14 cellular contexts compared by ENCODE assay signal in the genomic region with DNA sequence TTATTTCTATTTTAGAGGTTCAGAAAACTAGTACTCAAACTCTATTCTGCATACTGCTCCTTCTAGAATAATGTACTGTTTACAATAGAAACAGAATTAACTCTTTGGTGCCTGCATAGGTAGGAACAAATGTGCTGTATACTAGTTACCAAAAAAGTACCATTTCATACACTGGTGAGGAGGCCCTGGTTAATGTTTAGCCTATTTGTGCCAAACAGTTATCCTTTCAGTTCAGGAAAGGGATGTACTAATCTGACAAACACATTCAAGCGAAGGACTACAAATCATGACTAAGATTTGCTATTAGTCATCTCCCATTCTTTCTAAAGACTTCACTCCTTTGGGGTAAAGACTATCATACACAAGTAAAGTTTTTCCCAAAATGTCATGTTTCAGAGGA. TPM values are rescaled to one million over a fixed set of nuclear protein-coding genes. Genes with fewer than 3 reads are reported as not detected.
DNase-seq lines count a peak whose midpoint lies in the region; ATAC-seq and TF ChIP-seq lines count a peak whose summit lies in the region.
"Had no signal": no experiment of that assay in that cellular context is flagged by ENCODE, and none has a peak within 500 bp of the region (broad histone marks: within the 10 kb centered on the region; RNA-seq: fewer than 3 reads in every experiment).

No MANE protein-coding gene starts in this region.

- H2AFZ ChIP-seq in mesenchymal stem cell (ENCODE audit: low read depth, low read length) = no peak overlapping the region

- no peak for TF ChIP-seq EP300 in esophagus muscularis mucosa (IDR thresholded peaks at IDR 0.05)

- H2BK15ac ChIP-seq in mesenchymal stem cell (ENCODE audit: low read depth, poor library complexity, severe bottlenecking) = no peak overlapping the region

- H3K9me3 ChIP-seq in endocrine pancreas (ENCODE audit: control insufficient read depth, low read length) (no peaks in the 10 kb centered on the region), mesenchymal stem cell (ENCODE audit: control insufficient read depth, low read length) (no peaks in the 10 kb centered on the region), esophagus muscularis mucosa (no peaks in the 10 kb centered on the region)
- H3K9me3 ChIP-seq: Peyer's patch, transverse colon had no signal

- in situ Hi-C loops in GM13977 (cut with MboI; ENCODE audit: low pct_unique_long_range_greater_than_20kb, low sequenced_read_pairs, unreplicated experiment) = no loop called here

- no peak overlapping the region for H3K23ac ChIP-seq in mesenchymal stem cell (ENCODE audit: low read length in 2 of 2)

- no peak overlapping the region for H3K14ac ChIP-seq in mesenchymal stem cell (ENCODE audit: low read length in 2 of 2)

- H3K27ac ChIP-seq in mesenchymal stem cell (ENCODE audit: low read length, poor library complexity, severe bottlenecking) (no peak overlapping the region), esophagus muscularis mucosa (replicated peaks in 1 of 4) (no peak overlapping the region)
- H3K27ac ChIP-seq: Peyer's patch, transverse colon had no signal

- H3K4me1 Mint-ChIP-seq in T-helper 2 cell treated with Interferon-gamma antibody and Interleukin-4, amounts not matched to agents 5 μg/mL and 100 μg/mL, for 36 hours (ENCODE audit: low read depth) = no peaks in the 10 kb centered on the region

- H3K4me1 ChIP-seq in endocrine pancreas (ENCODE audit: control insufficient read depth, insufficient read depth, low read length) (peaks cover 14% of the 10 kb centered on the region), mesenchymal stem cell (ENCODE audit: control insufficient read depth, insufficient read depth, low read depth, low read length) (no peaks in the 10 kb centered on the region), esophagus muscularis mucosa (peaks cover 6 to 32% (median 13%) of the 10 kb centered on the region in 4 donors)

- no peak overlapping the region for H4K8ac ChIP-seq in mesenchymal stem cell (ENCODE audit: low read length)

- peaks cover 15% of the 10 kb centered on the region for H3K79me1 ChIP-seq in mesenchymal stem cell (replicated peaks; ENCODE audit: low read length, poor library complexity, severe bottlenecking)

- H3K27me3 ChIP-seq in endocrine pancreas (ENCODE audit: control insufficient read depth, insufficient read depth, low read length) (no peaks in the 10 kb centered on the region), mesenchymal stem cell (ENCODE audit: control insufficient read depth in 1 of 2, insufficient read depth in 1 of 2, low read length in 2 of 2) (no peaks in the 10 kb centered on the region), esophagus muscularis mucosa (no peaks in the 10 kb centered on the region)
- H3K27me3 ChIP-seq: Peyer's patch, transverse colon had no signal

- H3K36me3 ChIP-seq in endocrine pancreas (ENCODE audit: control insufficient read depth, insufficient read depth, low read length) (no peaks in the 10 kb centered on the region), mesenchymal stem cell (ENCODE audit: control insufficient read depth in 1 of 2, insufficient read depth in 2 of 2, low read depth in 1 of 2, low read length in 2 of 2) (no peaks in the 10 kb centered on the region), esophagus muscularis mucosa (no peaks in the 10 kb centered on the region)
- H3K36me3 ChIP-seq: Peyer's patch, transverse colon had no signal

- H3K27me3 Mint-ChIP-seq in T-helper 2 cell treated with Interferon-gamma antibody and Interleukin-4, amounts not matched to agents 5 μg/mL and 100 μg/mL, for 36 hours (ENCODE audit: low read depth) = no peaks in the 10 kb centered on the region
- H3K27me3 Mint-ChIP-seq: effector memory CD8-positive, alpha-beta T cell had no signal

- intact Hi-C loops in esophagus muscularis mucosa (cut with DNase I) = no loop called here

- no peak overlapping the region for H4K91ac ChIP-seq in mesenchymal stem cell (ENCODE audit: low read length)

- no peak for TF ChIP-seq POLR2A in esophagus muscularis mucosa (IDR thresholded peaks at IDR 0.05; ENCODE audit: low read depth)

- H3K27ac Mint-ChIP-seq in T-helper 2 cell treated with Interferon-gamma antibody and Interleukin-4, amounts not matched to agents 5 μg/mL and 100 μg/mL, for 36 hours = no peak overlapping the region
- H3K27ac Mint-ChIP-seq: effector memory CD8-positive, alpha-beta T cell had no signal

- no peak overlapping the region for H2AK5ac ChIP-seq in mesenchymal stem cell (ENCODE audit: low read length, severe bottlenecking)

- no peak overlapping the region for H2BK120ac ChIP-seq in mesenchymal stem cell (ENCODE audit: low read depth, low read length)

- H2BK12ac ChIP-seq in mesenchymal stem cell (ENCODE audit: low read length in 2 of 2) = no peak overlapping the region

- H3K4ac ChIP-seq in mesenchymal stem cell (ENCODE audit: low read depth in 1 of 2, low read length in 2 of 2) = no peak overlapping the region

- H3K9ac ChIP-seq in endocrine pancreas (ENCODE audit: control insufficient read depth, insufficient read depth, low read length) (no peak overlapping the region), mesenchymal stem cell (ENCODE audit: low read length) (no peak overlapping the region)

- no peak overlapping the region for H2BK5ac ChIP-seq in mesenchymal stem cell (ENCODE audit: low read depth, low read length, poor library complexity, severe bottlenecking)

- WGBS in mesenchymal stem cell = 0% methylated on average over 1 of the region's 1 CpG
- WGBS in esophagus muscularis mucosa = 50% methylated on average over 1 of the region's 1 CpG

- H3K4me2 ChIP-seq in mesenchymal stem cell (ENCODE audit: low read length, poor library complexity, severe bottlenecking) = no peak overlapping the region

- H3K4me3 ChIP-seq in endocrine pancreas (ENCODE audit: control insufficient read depth, insufficient read depth, low read length) (peak overlapping the region; percentile 29), mesenchymal stem cell (ENCODE audit: insufficient read depth in 1 of 2, low read depth in 1 of 2, low read length in 2 of 2) (no peak overlapping the region), esophagus muscularis mucosa (no peak overlapping the region)
- H3K4me3 ChIP-seq: Peyer's patch, transverse colon had no signal

- no peaks in the 10 kb centered on the region for H3K9me3 Mint-ChIP-seq in T-helper 2 cell treated with Interferon-gamma antibody and Interleukin-4, amounts not matched to agents 5 μg/mL and 100 μg/mL, for 36 hours
- H3K9me3 Mint-ChIP-seq: effector memory CD8-positive, alpha-beta T cell had no signal

- H3K18ac ChIP-seq in mesenchymal stem cell (ENCODE audit: low read depth in 1 of 2, low read length in 2 of 2) = no peak overlapping the region

- DNase-seq in HPDE6-E6E7 (ENCODE audit: extremely low spot score) = peak; percentile 64
- peak; percentile 69 for DNase-seq in mesenchymal stem cell
- DNase-seq in H4 (ENCODE audit: low spot score) = no peak
- DNase-seq in T-helper 2 cell treated with Interferon-gamma antibody and Interleukin-4, amounts not matched to agents 5 μg/mL and 100 μg/mL, for 36 hours (ENCODE audit: low spot score) = no peak
- no peak for DNase-seq in GM13977 (ENCODE audit: low spot score)
- no peak for DNase-seq in esophagus muscularis mucosa (ENCODE audit: extremely low spot score)
- DNase-seq: amniotic stem cell; effector memory CD8-positive, alpha-beta T cell; Kasumi-1; Peyer's patch; T1000; transverse colon had no signal

- peak; percentile 85 for ATAC-seq in GM18511 (IDR thresholded peaks at IDR 0.05; ENCODE audit: unreplicated experiment)
- ATAC-seq: effector memory CD8-positive, alpha-beta T cell had no signal

- no peak overlapping the region for H3K4me3 Mint-ChIP-seq in T-helper 2 cell treated with Interferon-gamma antibody and Interleukin-4, amounts not matched to agents 5 μg/mL and 100 μg/mL, for 36 hours
- H3K4me3 Mint-ChIP-seq: effector memory CD8-positive, alpha-beta T cell had no signal

- H3K36me3 Mint-ChIP-seq in T-helper 2 cell treated with Interferon-gamma antibody and Interleukin-4, amounts not matched to agents 5 μg/mL and 100 μg/mL, for 36 hours (ENCODE audit: low read depth) = no peaks in the 10 kb centered on the region

- TF ChIP-seq CTCF in GM13977 (IDR thresholded peaks at IDR 0.05; ENCODE audit: extremely low read depth, insufficient read depth, missing control alignments) (no peak), esophagus muscularis mucosa (IDR thresholded peaks at IDR 0.05) (no peak)

RNA-seq across cellular contexts. Expression of a gene that starts 47.4 kb away (rescaled TPM):
- polyA plus RNA-seq in mesenchymal stem cell (2013, experiment 1 of 2) = 23.5 TPM
- polyA plus RNA-seq in mesenchymal stem cell (2013, experiment 2 of 2) = 22.0 TPM
- 9.0 and 10.9 TPM in 2 replicates for total RNA-seq in H4 (2014; rRNA removed; shearing (Covaris generic))
- total RNA-seq in esophagus muscularis mucosa = 10 to 100 TPM; 24.5 to 45.9 (median 37.4) TPM

Comparison
In these comparisons a context has a peak if more than half of its experiments do, and no peak if none do; other contexts are left out.
1. DNase-seq: peak in HPDE6-E6E7 (single experiment) and mesenchymal stem cell (single experiment); none in H4 (single experiment), T-helper 2 cell treated with Interferon-gamma antibody and Interleukin-4, amounts not matched to agents 5 μg/mL and 100 μg/mL, for 36 hours (single experiment), GM13977 (single experiment) and esophagus muscularis mucosa (single experiment).